In genomic region chr9:38390442-38390841, GRCh38 we compare ENCODE assay signal across 1 cellular context.
A peak's percentile ranks its signal among the peaks of the same experiment; 100 is the strongest.
TF ChIP-seq lines count a peak whose summit lies in the region.

No MANE protein-coding gene starts in this region.

TF ChIP-seq in K562, 482 proteins besides CTCF, POLR2A, EP300 and RAD21 (continued from another document and continues in another):
- no peak for TF ChIP-seq ZNF592 (IDR thresholded peaks at IDR 0.05)
- peak; percentile 69; the same call in 1 of the 2 replicates for TF ChIP-seq KLF16 (IDR thresholded peaks at IDR 0.05)
- no peak for TF ChIP-seq E2F5 (CRISPR knock-in tag; IDR thresholded peaks at IDR 0.05)
- 0 out of 2 replicates have a peak, but pooled peaks have one; percentile 66 for TF ChIP-seq MTA1 (IDR thresholded peaks at IDR 0.05; ENCODE audit: borderline replicate concordance)
- TF ChIP-seq SMAD4 (CRISPR knock-in tag; conservative IDR thresholded peaks at IDR 0.05), result peak; percentile 49; the same call in 1 of the 2 replicates
- no peak for TF ChIP-seq FOXA1 (IDR thresholded peaks at IDR 0.05; ENCODE audit: borderline replicate concordance)
- no peak for TF ChIP-seq HINFP (tag; conservative IDR thresholded peaks at IDR 0.05; ENCODE audit: low read depth)
- TF ChIP-seq ATF1 (CRISPR knock-in tag; IDR thresholded peaks at IDR 0.05), result no peak
- TF ChIP-seq ATF1 (tag; IDR thresholded peaks at IDR 0.05), result no peak
- TF ChIP-seq PKNOX1 (IDR thresholded peaks at IDR 0.05), result peak; percentile 23; the same call in 1 of the 2 replicates
- no peak for TF ChIP-seq TCF7L2 (IDR thresholded peaks at IDR 0.05; ENCODE audit: low read depth, low read length)
- no peak for TF ChIP-seq ZNF551 (CRISPR knock-in tag; IDR thresholded peaks at IDR 0.05)
- TF ChIP-seq USF2 (CRISPR knock-in tag; IDR thresholded peaks at IDR 0.05), result no peak
- TF ChIP-seq KLF10 (CRISPR knock-in tag; IDR thresholded peaks at IDR 0.05), result no peak
- TF ChIP-seq SAP30 (IDR thresholded peaks at IDR 0.05; ENCODE audit: borderline replicate concordance, insufficient read depth, low read depth, low read length, poor library complexity, severe bottlenecking), result no peak
- TF ChIP-seq ZNF764 (CRISPR knock-in tag; IDR thresholded peaks at IDR 0.05; ENCODE audit: low read depth), result no peak
- TF ChIP-seq TOE1 (IDR thresholded peaks at IDR 0.05; ENCODE audit: borderline replicate concordance), result no peak
- TF ChIP-seq TOE1 (CRISPR knock-in tag; IDR thresholded peaks at IDR 0.05; ENCODE audit: borderline replicate concordance, low read depth), result no peak
- TF ChIP-seq CEBPB (tag; IDR thresholded peaks at IDR 0.05), result no peak
- TF ChIP-seq MAFG (tag; conservative IDR thresholded peaks at IDR 0.05), result no peak
- no peak for TF ChIP-seq CBX2 (IDR thresholded peaks at IDR 0.05; ENCODE audit: insufficient read depth, low read length, poor library complexity, severe bottlenecking)
- TF ChIP-seq THAP7 (CRISPR knock-in tag; IDR thresholded peaks at IDR 0.05), result no peak
- TF ChIP-seq PATZ1 (CRISPR knock-in tag; IDR thresholded peaks at IDR 0.05; ENCODE audit: borderline replicate concordance), result no peak; the same call in 1 of the 2 replicates
- no peak for TF ChIP-seq RBM39 (optimal IDR thresholded peaks at IDR 0.05; ENCODE audit: low read depth, low read length)
- TF ChIP-seq NFYB (IDR thresholded peaks at IDR 0.05; ENCODE audit: extremely low read depth, insufficient read length), result no peak
- TF ChIP-seq TEAD4 (IDR thresholded peaks at IDR 0.05; ENCODE audit: low read length), result peak; percentile 78
- TF ChIP-seq TEAD4 (CRISPR knock-in tag; IDR thresholded peaks at IDR 0.05; ENCODE audit: borderline replicate concordance), result no peak
- TF ChIP-seq ZNF384 (IDR thresholded peaks at IDR 0.05; ENCODE audit: low read depth, low read length), result 0 out of 2 replicates have a peak, but pooled peaks have one; percentile 9
- no peak for TF ChIP-seq NFXL1 (CRISPR knock-in tag; IDR thresholded peaks at IDR 0.05)
- TF ChIP-seq DPF2 (IDR thresholded peaks at IDR 0.05), result peak; percentile 83
- no peak for TF ChIP-seq SIN3A (IDR thresholded peaks at IDR 0.05; ENCODE audit: borderline replicate concordance in 2 of 2, control insufficient read depth in 1 of 2, low read depth in 2 of 2, low read length in 2 of 2)
- TF ChIP-seq FUS (optimal IDR thresholded peaks at IDR 0.05; ENCODE audit: low read depth, low read length), result no peak
- TF ChIP-seq ETV6 (IDR thresholded peaks at IDR 0.05; ENCODE audit: borderline replicate concordance in 1 of 2, low read depth in 2 of 2, low read length in 1 of 2), result no peak
- TF ChIP-seq ETV6 (CRISPR knock-in tag; IDR thresholded peaks at IDR 0.05; ENCODE audit: borderline replicate concordance), result no peak
- no peak for TF ChIP-seq POU5F1 (IDR thresholded peaks at IDR 0.05; ENCODE audit: borderline replicate concordance, low read depth, low read length, partially characterized antibody)
- TF ChIP-seq L3MBTL2 (IDR thresholded peaks at IDR 0.05), result peak; percentile 60; the same call in 1 of the 2 replicates
- TF ChIP-seq ZNF785 (CRISPR knock-in tag; IDR thresholded peaks at IDR 0.05), result no peak
- TF ChIP-seq ATF6 (CRISPR knock-in tag; IDR thresholded peaks at IDR 0.05), result no peak
- no peak for TF ChIP-seq RERE (CRISPR knock-in tag; IDR thresholded peaks at IDR 0.05; ENCODE audit: borderline replicate concordance)
- TF ChIP-seq ELF1 (tag; IDR thresholded peaks at IDR 0.05), result no peak
- TF ChIP-seq LCOR (CRISPR knock-in tag; IDR thresholded peaks at IDR 0.05), result no peak
- no peak for TF ChIP-seq FIP1L1 (IDR thresholded peaks at IDR 0.05; ENCODE audit: low read depth, low read length, poor library complexity, severe bottlenecking)
- TF ChIP-seq MECOM (CRISPR knock-in tag; IDR thresholded peaks at IDR 0.05), result no peak
- TF ChIP-seq ARNT (IDR thresholded peaks at IDR 0.05), result no peak
- TF ChIP-seq MTF1 (CRISPR knock-in tag; IDR thresholded peaks at IDR 0.05; ENCODE audit: borderline replicate concordance), result no peak
- TF ChIP-seq ZNF444 (CRISPR knock-in tag; IDR thresholded peaks at IDR 0.05), result no peak
- TF ChIP-seq HES1 (IDR thresholded peaks at IDR 0.05; ENCODE audit: low read depth), result no peak
